In the genomic region with DNA sequence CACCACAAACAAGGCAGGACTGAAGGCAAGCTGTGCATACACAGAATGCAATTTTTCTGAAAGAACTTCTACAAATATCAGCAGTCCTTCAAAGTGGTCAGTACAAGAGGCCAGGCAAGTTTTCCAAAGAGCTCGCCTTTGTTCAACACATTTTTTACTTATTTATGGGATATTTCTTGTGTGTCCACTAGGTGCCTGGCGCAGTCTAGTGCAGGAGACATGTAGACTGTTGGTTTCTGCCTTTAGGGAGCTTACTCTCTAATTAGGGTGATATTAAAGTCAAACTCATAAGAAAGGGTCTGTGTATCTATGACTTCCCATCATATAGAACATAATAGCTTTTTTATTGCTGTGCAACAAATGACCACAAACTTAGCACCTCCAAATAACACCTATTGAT, we compare ENCODE assay signal across 13 cellular contexts. TPM values are rescaled to one million over a fixed set of nuclear protein-coding genes. Genes with fewer than 3 reads are reported as not detected.
DNase-seq lines count a peak whose midpoint lies in the region; ATAC-seq, FAIRE-seq and TF ChIP-seq lines count a peak whose summit lies in the region.
"Had no signal": no experiment of that assay in that cellular context is flagged by ENCODE, and none has a peak within 500 bp of the region (broad histone marks: within the 10 kb centered on the region; RNA-seq: fewer than 3 reads in every experiment).

No MANE protein-coding gene starts in this region.

- H3K36me3 ChIP-seq in HCT116 (ENCODE audit: control insufficient read depth in 1 of 2, insufficient read depth in 2 of 2, low read length in 2 of 2) (no peaks in the 10 kb centered on the region), K562 (ENCODE audit: control insufficient read depth, insufficient read depth, low read length) (no peaks in the 10 kb centered on the region), GM23338 (ENCODE audit: insufficient read depth) (no peaks in the 10 kb centered on the region)
- H3K36me3 ChIP-seq: BLaER1 treated with 17β-estradiol and CSF1 and Interleukin-3, amounts not matched to agents 10 nM and 100 nM had no signal

- DNase-seq in activated effector memory CD4-positive, alpha-beta T cell treated with anti-CD3 and anti-CD28 coated beads, Interleukin-2, amount 50 U/mL, for 16 hours = peak; percentile 9
- no peak for DNase-seq in activated effector memory CD4-positive, alpha-beta T cell treated with Interleukin-2 at 50 U/mL for 16 hours
- DNase-seq in HCT116 (ENCODE audit: low read depth, low spot score) (no peak), K562 (ENCODE audit: extremely low read depth in 1 of 4, low spot score in 3 of 4) (no peak), ureter (ENCODE audit: low spot score) (peak; percentile 12), type B pancreatic cell (ENCODE audit: extremely low spot score, unreplicated experiment) (no peak), GM23338 (ENCODE audit: low spot score) (no peak)
- DNase-seq: ACHN; CD4-positive, CD25-positive, alpha-beta regulatory T cell; DMS53 had no signal

- H3K27ac Mint-ChIP-seq in type B pancreatic cell (no peak overlapping the region), GM23338 (no peak overlapping the region)
- H3K27ac Mint-ChIP-seq: CD4-positive, CD25-positive, alpha-beta regulatory T cell had no signal

- H3K9ac ChIP-seq in HCT116 (ENCODE audit: low read length) (no peak overlapping the region), K562 (ENCODE audit: insufficient read depth in 1 of 2, low read depth in 2 of 2, low read length in 2 of 2) (no peak overlapping the region)
- H3K9ac ChIP-seq: BLaER1 treated with 17β-estradiol and CSF1 and Interleukin-3, amounts not matched to agents 10 nM and 100 nM had no signal

- no peak for TF ChIP-seq EP300 in K562 (IDR thresholded peaks at IDR 0.05; ENCODE audit: low read length)

- H3K9me1 ChIP-seq in K562 (ENCODE audit: control insufficient read depth, insufficient read depth, low read length) = peaks cover 4% of the 10 kb centered on the region

- TF ChIP-seq POLR2A in HCT116 (IDR thresholded peaks at IDR 0.05; ENCODE audit: borderline replicate concordance, extremely low read depth, insufficient read depth, insufficient read length) (no peak), K562 (conservative IDR thresholded peaks at IDR 0.05) (no peak)

- no peaks in the 10 kb centered on the region for H3F3A ChIP-seq in GM23338 (replicated peaks; ENCODE audit: low read depth)

- H3K9me3 ChIP-seq in HCT116 (ENCODE audit: control insufficient read depth in 1 of 2, insufficient read depth in 1 of 2, low read depth in 1 of 2, low read length in 2 of 2) = no peaks in the 10 kb centered on the region
- H3K9me3 ChIP-seq in K562 (replicated peaks; ENCODE audit: control insufficient read depth, insufficient read depth, low read depth, low read length) = no peaks in the 10 kb centered on the region
- H3K9me3 ChIP-seq: BLaER1 treated with 17β-estradiol and CSF1 and Interleukin-3, amounts not matched to agents 10 nM and 100 nM had no signal

- H3K4me1 Mint-ChIP-seq in type B pancreatic cell (ENCODE audit: unreplicated experiment) (peaks cover 32% of the 10 kb centered on the region), GM23338 (peaks cover 30% of the 10 kb centered on the region)
- H3K4me1 Mint-ChIP-seq: CD4-positive, CD25-positive, alpha-beta regulatory T cell had no signal

- no peaks in the 10 kb centered on the region for H4K20me1 ChIP-seq in HCT116 (ENCODE audit: insufficient read depth)
- no peaks in the 10 kb centered on the region for H4K20me1 ChIP-seq in K562 (replicated peaks; ENCODE audit: control insufficient read depth, insufficient read depth, low read length)
- H4K20me1 ChIP-seq in GM23338 (replicated peaks; ENCODE audit: insufficient read depth) = no peaks in the 10 kb centered on the region
- H4K20me1 ChIP-seq: BLaER1 treated with 17β-estradiol and CSF1 and Interleukin-3, amounts not matched to agents 10 nM and 100 nM had no signal

- intact Hi-C loops in HCT116 (cut with micrococcal nuclease) (no loop called here), K562 (cut with micrococcal nuclease) (no loop called here)

- H3K27ac ChIP-seq in HCT116 (ENCODE audit: low read depth, low read length) = no peak overlapping the region
- H3K27ac ChIP-seq in K562 (ENCODE audit: extremely low read depth, low read depth, low read length) = no peak overlapping the region
- H3K27ac ChIP-seq in GM23338 (ENCODE audit: low read depth) = no peak overlapping the region
- H3K27ac ChIP-seq: BLaER1 treated with 17β-estradiol and CSF1 and Interleukin-3, amounts not matched to agents 10 nM and 100 nM had no signal

- 35% methylated on average over 2 of the region's 2 CpGs for WGBS in K562 (ENCODE audit: insufficient coverage, low coverage, missing lambda C conversion rate)

- TF ChIP-seq RAD21 in HCT116 (IDR thresholded peaks at IDR 0.05; ENCODE audit: low read depth) (no peak), K562 (CRISPR knock-in tag; conservative IDR thresholded peaks at IDR 0.05 in 1 of 2, IDR thresholded peaks at IDR 0.05 in 1 of 2) (no peak)

- H3K4me1 ChIP-seq in HCT116 (ENCODE audit: control insufficient read depth in 1 of 2, insufficient read depth in 2 of 2, low read length in 2 of 2) = no peaks in the 10 kb centered on the region
- H3K4me1 ChIP-seq in K562 (replicated peaks in 1 of 2; ENCODE audit: control insufficient read depth in 2 of 2, insufficient read depth in 2 of 2, low read length in 2 of 2) = peaks cover 6 to 13% of the 10 kb centered on the region in 2 experiments; a peak in 4 of 5 replicates
- H3K4me1 ChIP-seq in GM23338 (ENCODE audit: insufficient read depth) = no peaks in the 10 kb centered on the region

- peaks cover 5% of the 10 kb centered on the region for H3K27me3 Mint-ChIP-seq in type B pancreatic cell
- peaks cover 8% of the 10 kb centered on the region for H3K27me3 Mint-ChIP-seq in GM23338 (ENCODE audit: insufficient read depth, low read depth, poor library complexity)

- H3K36me3 Mint-ChIP-seq in type B pancreatic cell (no peaks in the 10 kb centered on the region), GM23338 (ENCODE audit: low read depth) (no peaks in the 10 kb centered on the region)
- H3K36me3 Mint-ChIP-seq: CD4-positive, CD25-positive, alpha-beta regulatory T cell had no signal

- ATAC-seq in HCT116 (peak; percentile 50; the same call in 1 of the 2 replicates), K562 (peak; percentile 68), GM23338 (no peak), GM19351 (IDR thresholded peaks at IDR 0.05; ENCODE audit: unreplicated experiment) (no peak)

- no peaks in the 10 kb centered on the region for H3K79me2 ChIP-seq in HCT116 (ENCODE audit: insufficient read depth, low read length)
- H3K79me2 ChIP-seq in K562 (ENCODE audit: control insufficient read depth, insufficient read depth, low read length) = no peaks in the 10 kb centered on the region
- H3K79me2 ChIP-seq in GM23338 (replicated peaks; ENCODE audit: insufficient read depth) = no peaks in the 10 kb centered on the region

- RAD21 ChIA-PET in HCT116 (lab: Charles Lee; ENCODE audit: low non-redundant PET in 1 of 2, low total read pairs in 2 of 2, uncharacterized antibody in 2 of 2, unreplicated experiment in 2 of 2) = no interaction called here

- H3K4me3 ChIP-seq in HCT116 (replicated peaks in 1 of 2; ENCODE audit: low read depth in 1 of 2, low read length in 2 of 2) (no peak overlapping the region), K562 (no peak overlapping the region), GM23338 (no peak overlapping the region)
- H3K4me3 ChIP-seq: BLaER1 treated with 17β-estradiol and CSF1 and Interleukin-3, amounts not matched to agents 10 nM and 100 nM had no signal

- no peak for FAIRE-seq in K562 (lab: Jason Lieb, UNC)
- FAIRE-seq: GM19239 had no signal

- no peaks in the 10 kb centered on the region for H3K9me2 ChIP-seq in HCT116 (ENCODE audit: insufficient read depth)
- H3K9me2 ChIP-seq in GM23338 (ENCODE audit: insufficient read depth) = no peaks in the 10 kb centered on the region; the same call in 1 of the 2 replicates

- H3K9me3 Mint-ChIP-seq in type B pancreatic cell (no peaks in the 10 kb centered on the region), GM23338 (no peaks in the 10 kb centered on the region)

- in situ Hi-C loops in K562 (cut with MboI) = no loop called here

- no TSS peak for BruUV-seq in HCT116 (replicated peaks; lab: Mats Ljungman, UMichigan)
- BruUV-seq in K562 (replicated peaks; lab: Mats Ljungman, UMichigan) = no TSS peak

- CTCF ChIA-PET in HCT116 (lab: Charles Lee) (interaction anchor here (0.5 to 1.7 kb wide), 2 partner anchors 10 to 115 kb away, joined by 4 to 5 read pairs; no protein-coding TSS in a partner anchor), K562 (lab: Yijun Ruan, JAX; ENCODE audit: low intra/inter-chr PET ratio) (no interaction called here)

- H3K4me2 ChIP-seq in HCT116 (ENCODE audit: low read length) = no peak overlapping the region
- H3K4me2 ChIP-seq in K562 (ENCODE audit: insufficient read depth, low read length) = no peak overlapping the region
- H3K4me2 ChIP-seq in GM23338 = no peak overlapping the region
- H3K4me2 ChIP-seq: BLaER1 treated with 17β-estradiol and CSF1 and Interleukin-3, amounts not matched to agents 10 nM and 100 nM had no signal

- H3K27me3 ChIP-seq in HCT116 (ENCODE audit: insufficient read depth, low read length) = no peaks in the 10 kb centered on the region
- H3K27me3 ChIP-seq in K562 (ENCODE audit: control insufficient read depth in 2 of 2, insufficient read depth in 2 of 2, low read length in 2 of 2) = no peaks in the 10 kb centered on the region; a peak in 1 of 5 replicates
- no peaks in the 10 kb centered on the region for H3K27me3 ChIP-seq in GM23338 (ENCODE audit: insufficient read depth)
- H3K27me3 ChIP-seq: BLaER1 treated with 17β-estradiol and CSF1 and Interleukin-3, amounts not matched to agents 10 nM and 100 nM had no signal

- H2AFZ ChIP-seq in HCT116 (ENCODE audit: low read depth, low read length, poor library complexity, severe bottlenecking) (no peak overlapping the region), K562 (ENCODE audit: low read depth, low read length) (peak overlapping the region; percentile 10; the same call in 1 of the 2 replicates), GM23338 (no peak overlapping the region)

- H3K4me3 Mint-ChIP-seq in type B pancreatic cell (no peak overlapping the region), GM23338 (no peak overlapping the region)
- H3K4me3 Mint-ChIP-seq: CD4-positive, CD25-positive, alpha-beta regulatory T cell had no signal

- TF ChIP-seq CTCF in HCT116 (IDR thresholded peaks at IDR 0.05 in 2 of 3, conservative IDR thresholded peaks at IDR 0.05 in 1 of 3; ENCODE audit: borderline replicate concordance in 1 of 3, insufficient read depth in 1 of 3, low read depth in 2 of 3, low read length in 2 of 3) (peak in 1 of 3 experiments; percentile 16; a peak in 1 of 6 replicates), K562 (IDR thresholded peaks at IDR 0.05 in 2 of 3, conservative IDR thresholded peaks at IDR 0.05 in 1 of 3; ENCODE audit: insufficient read depth in 2 of 3, low read depth in 1 of 3, low read length in 3 of 3) (peak in 2 of 3 experiments; percentile 20 to 29; a peak in 1 of 6 replicates), type B pancreatic cell (conservative IDR thresholded peaks at IDR 0.05) (no peak), GM23338 (conservative IDR thresholded peaks at IDR 0.05; ENCODE audit: low read depth in 2 of 2) (no peak)

- POLR2A ChIA-PET in HCT116 (lab: Charles Lee) = interaction anchor here (2.0 kb wide), 1 partner anchor 21 kb away, joined by 7 read pairs; the partner anchor contains the start of gene VEGFA
- POLR2A ChIA-PET in K562 (lab: Yijun Ruan, JAX) = interaction anchor here (0.7 to 3.7 kb wide), 4 partner anchors 9 to 499 kb away, joined by 3 to 17 read pairs (median 3); no protein-coding TSS in a partner anchor

RNA-seq across cellular contexts. Expression of gene VEGFA, which starts 21.2 kb away (rescaled TPM):
- 112 TPM for total RNA-seq in HCT116 (2021; ENCODE audit: unreplicated experiment)
- 196 and 304 TPM in 2 replicates for polyA plus RNA-seq in HCT116 (2012)
- 511 and 945 TPM in 2 replicates for total RNA-seq in K562 (2011; cell fraction: chromatin; rRNA removed; ENCODE audit: low replicate concordance)
- 536 and 553 TPM in 2 replicates for total RNA-seq in K562 (2011; cell fraction: nucleolus; rRNA removed)
- total RNA-seq in K562 (2011; cell fraction: nucleoplasm; rRNA removed) = 559 and 592 TPM in 2 replicates
- 124 and 144 TPM in 2 replicates for total RNA-seq in K562 (2014; rRNA removed)
- total RNA-seq in K562 (2014; rRNA removed; fragmentation: Illumina TruSeq; extraction: Trizol) = 66.5 and 70.7 TPM in 2 replicates
- 25.8 and 27.0 TPM in 2 replicates for total RNA-seq in K562 (2015; rRNA removed; fragmentation: Illumina TruSeq; extraction: Trizol)
- 131 and 159 TPM in 2 replicates for total RNA-seq in K562 (2021)
- polyA plus RNA-seq in K562 (2011; rRNA removed) = 271 and 467 TPM in 2 replicates
- 222 and 346 TPM in 2 replicates for polyA plus RNA-seq in K562 (2011; cell fraction: cytosol; rRNA removed)
- polyA plus RNA-seq in K562 (2011; cell fraction: nucleus; rRNA removed) = 1,880 and 1,961 TPM in 2 replicates
- polyA plus RNA-seq in K562 (2012) = 112 and 555 TPM in 2 replicates
- 134 and 172 TPM in 2 replicates for polyA plus RNA-seq in K562 (2014; fragmentation: Illumina TruSeq; extraction: Trizol)
- 10 to 100 TPM; 14.0 to 16.0 TPM for polyA plus RNA-seq in K562 (2014; fragmentation: Nextera tagmentation; extraction: Ambion mirVana)
- polyA plus RNA-seq in K562 (2014; rRNA removed) = 179 and 182 TPM in 2 replicates
- 359 and 374 TPM in 2 replicates for polyA minus RNA-seq in K562 (2011; rRNA and poly(A)+ RNA removed)
- polyA minus RNA-seq in K562 (2011; cell fraction: cytosol; rRNA and poly(A)+ RNA removed) = 79.8 and 123 TPM in 2 replicates
- 310 and 397 TPM in 2 replicates for polyA minus RNA-seq in K562 (2011; cell fraction: nucleus; rRNA and poly(A)+ RNA removed)
- 261 TPM for total RNA-seq in ureter
- total RNA-seq in type B pancreatic cell (ENCODE audit: low replicate concordance) = 102 and 136 TPM in 2 replicates
- 55.9 and 61.1 TPM in 2 replicates for total RNA-seq in GM23338 (2014; rRNA removed; shearing (Covaris generic))
- polyA plus RNA-seq in GM23338 (2016; fragmentation: Nextera tagmentation; extraction: Ambion mirVana) = 10.9 and 13.3 TPM in 2 replicates

Comparison
In these comparisons a context has a peak if more than half of its experiments do, and no peak if none do; other contexts are left out.
1. DNase-seq: peak in activated effector memory CD4-positive, alpha-beta T cell treated with anti-CD3 and anti-CD28 coated beads, Interleukin-2, amount 50 U/mL, for 16 hours (single experiment) and ureter (single experiment); none in activated effector memory CD4-positive, alpha-beta T cell treated with Interleukin-2 at 50 U/mL for 16 hours (single experiment), HCT116 (single experiment), K562 (0 of 4), type B pancreatic cell (single experiment) and GM23338 (single experiment).
2. ATAC-seq: peak in HCT116 (single experiment) and K562 (single experiment); none in GM23338 (single experiment) and GM19351 (single experiment).
3. CTCF ChIP-seq: peak in K562 (2 of 3); none in type B pancreatic cell (single experiment) and GM23338 (0 of 2).